2 cellular contexts compared by ENCODE assay signal in the genomic region with DNA sequence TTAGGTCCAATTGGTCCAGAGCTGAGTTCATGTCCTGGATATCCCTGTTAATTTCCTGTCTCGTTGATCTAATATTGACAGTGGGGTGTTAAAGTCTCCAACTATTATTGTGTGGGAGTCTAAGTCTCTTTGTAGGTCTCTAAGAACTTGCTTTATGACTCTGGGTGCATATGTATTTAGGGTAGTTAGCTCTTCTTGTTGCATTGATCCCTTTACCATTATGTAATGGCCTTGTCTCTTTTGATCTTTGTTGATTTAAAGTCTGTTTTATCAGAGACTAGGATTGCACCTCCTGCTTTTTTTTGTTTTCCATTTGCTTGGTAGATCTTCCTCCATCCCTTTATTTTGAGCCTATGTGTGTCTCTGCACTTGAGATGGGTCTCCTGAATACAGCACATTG.
DNase-seq lines count a peak whose midpoint lies in the region; ATAC-seq, FAIRE-seq and TF ChIP-seq lines count a peak whose summit lies in the region.
"Not testable (repeated sequence)": the region's sequence is repeated elsewhere in the genome, so short reads cannot be mapped to it uniquely, and the experiment has no call there.

No MANE protein-coding gene starts in this region.

- not testable (repeated sequence) for H3K9ac ChIP-seq in HepG2 (ENCODE audit: insufficient read depth, low read depth, low read length); neural progenitor cell

- intact Hi-C loops in HepG2 (cut with micrococcal nuclease; ENCODE audit: unreplicated experiment), result not testable (repeated sequence)

- in situ Hi-C loops in HepG2 (cut with HindIII; ENCODE audit: extremely low pct_ligation_motif_present, low pct_unique_long_range_greater_than_20kb), result not testable (repeated sequence)

- POLR2A ChIA-PET in HepG2 (lab: Yijun Ruan, JAX), result interaction anchor here (1.2 to 2.9 kb wide), 2 partner anchors 88 to 117 kb away, joined by 5 to 16 read pairs; partner anchors contain the start of genes LRMDA and ZNF503

- not testable (repeated sequence) for H3K27me3 Mint-ChIP-seq in neural progenitor cell (ENCODE audit: insufficient read depth, low read depth)

- H3F3A ChIP-seq in neural progenitor cell (ENCODE audit: low read depth), result not testable (repeated sequence)

- not testable (repeated sequence) for TF ChIP-seq RAD21 in HepG2 (CRISPR knock-in tag; IDR thresholded peaks at IDR 0.05)

- not testable (repeated sequence) for DNase-seq in HepG2 (ENCODE audit: low spot score); neural progenitor cell (ENCODE audit: low spot score)

- not testable (repeated sequence) for ATAC-seq in HepG2

- not testable (repeated sequence) for H3K4me3 ChIP-seq in HepG2 (replicated peaks in 1 of 3; ENCODE audit: insufficient read depth in 1 of 3, low read depth in 2 of 3, low read length in 3 of 3); neural progenitor cell

- H3K9me3 Mint-ChIP-seq in neural progenitor cell, result peaks cover 21% of the 10 kb centered on the region

- H3K27ac ChIP-seq in HepG2 (ENCODE audit: extremely low read length, insufficient read depth, low read length); neural progenitor cell: not testable (repeated sequence)

- not testable (repeated sequence) for TF ChIP-seq POLR2A in HepG2 (IDR thresholded peaks at IDR 0.05; ENCODE audit: insufficient read depth in 1 of 2, low read depth in 2 of 2, low read length in 2 of 2)

- H3K4me3 Mint-ChIP-seq in neural progenitor cell, result not testable (repeated sequence)

- not testable (repeated sequence) for H4K20me1 ChIP-seq in HepG2 (ENCODE audit: insufficient read depth, low read length); neural progenitor cell (ENCODE audit: low read depth)

- H3K4me2 ChIP-seq in HepG2 (ENCODE audit: low read depth, low read length), result peak overlapping the region; percentile 39; the same call in 1 of the 2 replicates
- H3K4me2 ChIP-seq in neural progenitor cell, result not testable (repeated sequence)

- not testable (repeated sequence) for H3K27me3 ChIP-seq in HepG2 (ENCODE audit: control insufficient read depth in 1 of 2, insufficient read depth in 2 of 2, low read length in 2 of 2); neural progenitor cell

- not testable (repeated sequence) for H2AFZ ChIP-seq in HepG2 (ENCODE audit: low read length); neural progenitor cell (replicated peaks)

- H3K27ac Mint-ChIP-seq in neural progenitor cell, result peak overlapping the region; percentile 39

- not testable (repeated sequence) for H3K36me3 Mint-ChIP-seq in neural progenitor cell

- BruUV-seq in HepG2 (replicated peaks; lab: Mats Ljungman, UMichigan), result not testable (repeated sequence)

- not testable (repeated sequence) for H3K36me3 ChIP-seq in HepG2 (replicated peaks in 1 of 2; ENCODE audit: control insufficient read depth in 1 of 2, insufficient read depth in 2 of 2, low read length in 2 of 2); neural progenitor cell

- not testable (repeated sequence) for H3K9me3 ChIP-seq in HepG2 (ENCODE audit: low read length); neural progenitor cell (ENCODE audit: low read depth)

- not testable (repeated sequence) for H3K79me2 ChIP-seq in HepG2 (ENCODE audit: insufficient read depth, low read length); neural progenitor cell (ENCODE audit: low read depth)

- WGBS in HepG2 (ENCODE audit: low lambda C conversion rate), result 0% methylated on average over 1 of the region's 1 CpG

- H3K4me1 ChIP-seq in HepG2 (ENCODE audit: insufficient read depth, low read length), result peaks cover 40% of the 10 kb centered on the region
- H3K4me1 ChIP-seq in neural progenitor cell, result not testable (repeated sequence)

- TF ChIP-seq CTCF in HepG2 (CRISPR knock-in tag; IDR thresholded peaks at IDR 0.05); neural progenitor cell (IDR thresholded peaks at IDR 0.05): not testable (repeated sequence)

- FAIRE-seq in HepG2 (lab: Jason Lieb, UNC), result not testable (repeated sequence)

- CTCF ChIA-PET in HepG2 (lab: Yijun Ruan, JAX; ENCODE audit: low intra/inter-chr PET ratio, low total read pairs), result not testable (repeated sequence)

- TF ChIP-seq EP300 in HepG2 (IDR thresholded peaks at IDR 0.05; ENCODE audit: low read depth in 2 of 2, low read length in 2 of 2), result peak in 1 of 2 experiments; percentile 20; a peak in 1 of 4 replicates
- TF ChIP-seq EP300 in HepG2 (CRISPR knock-in tag; IDR thresholded peaks at IDR 0.05; ENCODE audit: borderline replicate concordance), result not testable (repeated sequence)

- not testable (repeated sequence) for H3K4me1 Mint-ChIP-seq in neural progenitor cell

TF ChIP-seq in HepG2, 621 proteins besides CTCF, POLR2A, EP300 and RAD21 (continues in another document):
- TF ChIP-seq, protein P1, sequence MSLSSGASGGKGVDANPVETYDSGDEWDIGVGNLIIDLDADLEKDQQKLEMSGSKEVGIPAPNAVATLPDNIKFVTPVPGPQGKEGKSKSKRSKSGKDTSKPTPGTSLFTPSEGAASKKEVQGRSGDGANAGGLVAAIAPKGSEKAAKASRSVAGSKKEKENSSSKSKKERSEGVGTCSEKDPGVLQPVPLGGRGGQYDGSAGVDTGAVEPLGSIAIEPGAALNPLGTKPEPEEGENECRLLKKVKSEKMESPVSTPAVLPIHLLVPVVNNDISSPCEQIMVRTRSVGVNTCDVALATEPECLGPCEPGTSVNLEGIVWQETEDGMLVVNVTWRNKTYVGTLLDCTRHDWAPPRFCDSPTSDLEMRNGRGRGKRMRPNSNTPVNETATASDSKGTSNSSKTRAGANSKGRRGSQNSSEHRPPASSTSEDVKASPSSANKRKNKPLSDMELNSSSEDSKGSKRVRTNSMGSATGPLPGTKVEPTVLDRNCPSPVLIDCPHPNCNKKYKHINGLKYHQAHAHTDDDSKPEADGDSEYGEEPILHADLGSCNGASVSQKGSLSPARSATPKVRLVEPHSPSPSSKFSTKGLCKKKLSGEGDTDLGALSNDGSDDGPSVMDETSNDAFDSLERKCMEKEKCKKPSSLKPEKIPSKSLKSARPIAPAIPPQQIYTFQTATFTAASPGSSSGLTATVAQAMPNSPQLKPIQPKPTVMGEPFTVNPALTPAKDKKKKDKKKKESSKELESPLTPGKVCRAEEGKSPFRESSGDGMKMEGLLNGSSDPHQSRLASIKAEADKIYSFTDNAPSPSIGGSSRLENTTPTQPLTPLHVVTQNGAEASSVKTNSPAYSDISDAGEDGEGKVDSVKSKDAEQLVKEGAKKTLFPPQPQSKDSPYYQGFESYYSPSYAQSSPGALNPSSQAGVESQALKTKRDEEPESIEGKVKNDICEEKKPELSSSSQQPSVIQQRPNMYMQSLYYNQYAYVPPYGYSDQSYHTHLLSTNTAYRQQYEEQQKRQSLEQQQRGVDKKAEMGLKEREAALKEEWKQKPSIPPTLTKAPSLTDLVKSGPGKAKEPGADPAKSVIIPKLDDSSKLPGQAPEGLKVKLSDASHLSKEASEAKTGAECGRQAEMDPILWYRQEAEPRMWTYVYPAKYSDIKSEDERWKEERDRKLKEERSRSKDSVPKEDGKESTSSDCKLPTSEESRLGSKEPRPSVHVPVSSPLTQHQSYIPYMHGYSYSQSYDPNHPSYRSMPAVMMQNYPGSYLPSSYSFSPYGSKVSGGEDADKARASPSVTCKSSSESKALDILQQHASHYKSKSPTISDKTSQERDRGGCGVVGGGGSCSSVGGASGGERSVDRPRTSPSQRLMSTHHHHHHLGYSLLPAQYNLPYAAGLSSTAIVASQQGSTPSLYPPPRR (CRISPR knock-in tag; IDR thresholded peaks at IDR 0.05; ENCODE audit: borderline replicate concordance), result peak; percentile 45; the same call in 1 of the 2 replicates
- TF ChIP-seq ISL2 (CRISPR knock-in tag; IDR thresholded peaks at IDR 0.05), result peak; percentile 59; the same call in 1 of the 2 replicates
- peak; percentile 42; the same call in 1 of the 2 replicates for TF ChIP-seq SAP130 (CRISPR knock-in tag; IDR thresholded peaks at IDR 0.05; ENCODE audit: low read depth)
- peak; percentile 61 for TF ChIP-seq CREM (IDR thresholded peaks at IDR 0.05)
- TF ChIP-seq CREM (CRISPR knock-in tag; IDR thresholded peaks at IDR 0.05); ATF7 (CRISPR knock-in tag; IDR thresholded peaks at IDR 0.05); SOX13 (IDR thresholded peaks at IDR 0.05); FOXA1 (IDR thresholded peaks at IDR 0.05); FOXP1 (IDR thresholded peaks at IDR 0.05): not testable (repeated sequence)
- 0 out of 2 replicates have a peak, but pooled peaks have one; percentile 2 for TF ChIP-seq ATF7 (IDR thresholded peaks at IDR 0.05)
- peak in 1 of 2 experiments; percentile 83; a peak in 2 of 4 replicates for TF ChIP-seq SOX13 (CRISPR knock-in tag; conservative IDR thresholded peaks at IDR 0.05 in 1 of 2, IDR thresholded peaks at IDR 0.05 in 1 of 2)
- TF ChIP-seq FOXA1 (CRISPR knock-in tag; IDR thresholded peaks at IDR 0.05), result peak; percentile 54; the same call in 1 of the 2 replicates
- peak; percentile 82 for TF ChIP-seq BCL6 (CRISPR knock-in tag; IDR thresholded peaks at IDR 0.05)
- TF ChIP-seq RARA (CRISPR knock-in tag; IDR thresholded peaks at IDR 0.05), result peak; percentile 64
- TF ChIP-seq TCF7 (IDR thresholded peaks at IDR 0.05; ENCODE audit: low read depth), result peak; percentile 71
- peak; percentile 21; the same call in 1 of the 2 replicates for TF ChIP-seq PITX1 (CRISPR knock-in tag; IDR thresholded peaks at IDR 0.05)
- peak; percentile 25; the same call in 1 of the 2 replicates for TF ChIP-seq HDAC1 (CRISPR knock-in tag; IDR thresholded peaks at IDR 0.05)
- TF ChIP-seq FOXP1 (CRISPR knock-in tag; IDR thresholded peaks at IDR 0.05), result peak; percentile 66; the same call in 1 of the 2 replicates
- 0 out of 2 replicates have a peak, but pooled peaks have one; percentile 11 for TF ChIP-seq ELF3 (CRISPR knock-in tag; IDR thresholded peaks at IDR 0.05)
- TF ChIP-seq GATAD2A (CRISPR knock-in tag; IDR thresholded peaks at IDR 0.05), result peak; percentile 73
